Comparison of ENCODE assay signal across 24 cellular contexts in the genomic region with DNA sequence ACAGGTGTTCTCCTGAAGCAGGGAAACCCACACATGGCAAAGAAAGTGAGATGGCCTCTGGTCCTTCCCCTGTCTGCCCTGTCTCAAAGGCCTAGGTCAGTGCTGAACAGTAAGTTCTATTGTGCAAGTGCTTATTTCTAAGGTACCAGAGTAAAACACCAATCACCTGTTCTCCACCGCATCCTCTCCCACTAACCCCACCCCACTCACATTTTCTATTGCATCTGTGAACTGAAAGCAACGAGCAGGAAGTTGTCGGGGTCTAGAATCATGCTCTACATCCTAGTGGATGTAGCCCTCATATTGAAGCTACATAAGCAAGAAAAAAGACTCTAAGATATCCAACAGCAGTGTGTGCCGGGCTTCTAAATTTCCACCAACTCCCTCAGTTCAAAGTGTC.
DNase-seq lines count a peak whose midpoint lies in the region; ATAC-seq, FAIRE-seq and TF ChIP-seq lines count a peak whose summit lies in the region.
"Had no signal": no experiment of that assay in that cellular context is flagged by ENCODE, and none has a peak within 500 bp of the region (broad histone marks: within the 10 kb centered on the region; RNA-seq: fewer than 3 reads in every experiment).

No MANE protein-coding gene starts in this region.

- WGBS in GM12878 (ENCODE audit: insufficient coverage, insufficient replicate concordance, low lambda C conversion rate, missing lambda C conversion rate): 26% methylated on average over 4 of the region's 4 CpGs

- POLR2A ChIA-PET in GM12878 (lab: Charles Lee): no interaction called here

- H2AFZ ChIP-seq in Loucy (ENCODE audit: low read length): peak overlapping the region; percentile 56; the same call in 1 of the 2 replicates
- H2AFZ ChIP-seq in GM12878 (ENCODE audit: control insufficient read depth, low read depth, low read length): no peak overlapping the region

- no peak for FAIRE-seq in GM12878 (lab: Jason Lieb, UNC)
- FAIRE-seq: G401.6, GM19239, HepG2, K562 had no signal

- TF ChIP-seq POLR2A in GM12878 (IDR thresholded peaks at IDR 0.05; ENCODE audit: low read depth, low read length): no peak

- no peaks in the 10 kb centered on the region for H3K79me2 ChIP-seq in Loucy (ENCODE audit: insufficient read depth, low read length)
- no peaks in the 10 kb centered on the region for H3K79me2 ChIP-seq in GM12878 (ENCODE audit: control insufficient read depth, insufficient read depth, low read length)

- H3K9ac ChIP-seq in Loucy (ENCODE audit: low read depth, low read length, poor library complexity, severe bottlenecking) (no peak overlapping the region), GM12878 (ENCODE audit: control insufficient read depth, insufficient read depth, low read length) (no peak overlapping the region)

- no peak for TF ChIP-seq CTCF in GM06990 (IDR thresholded peaks at IDR 0.05; ENCODE audit: insufficient read depth, low read length, poor library complexity, severe bottlenecking)
- TF ChIP-seq CTCF in Loucy (conservative IDR thresholded peaks at IDR 0.05; ENCODE audit: low read length): no peak
- no peak for TF ChIP-seq CTCF in GM12878 (IDR thresholded peaks at IDR 0.05 in 2 of 3, conservative IDR thresholded peaks at IDR 0.05 in 1 of 3; ENCODE audit: control insufficient read depth in 2 of 3, extremely low read depth in 1 of 3, insufficient read depth in 1 of 3, low read depth in 3 of 3, low read length in 3 of 3)
- no peak for TF ChIP-seq CTCF in mucosa of descending colon (IDR thresholded peaks at IDR 0.05)
- TF ChIP-seq CTCF in left ventricle myocardium inferior (IDR thresholded peaks at IDR 0.05; ENCODE audit: borderline replicate concordance): no peak

- TF ChIP-seq RAD21 in GM12878 (IDR thresholded peaks at IDR 0.05; ENCODE audit: insufficient read depth, low read depth, low read length): no peak

- in situ Hi-C loops in GM12878 (cut with MboI): no loop called here

- H3F3A ChIP-seq in Loucy (ENCODE audit: low read depth): no peaks in the 10 kb centered on the region

- peak; percentile 60 for ATAC-seq in GM12878
- ATAC-seq in mucosa of descending colon: peak; percentile 52
- ATAC-seq: HepG2, K562, Panc1 had no signal

- peaks cover 9% of the 10 kb centered on the region for H3K4me1 ChIP-seq in Loucy (ENCODE audit: insufficient read depth, low read length, poor library complexity, severe bottlenecking)
- no peaks in the 10 kb centered on the region for H3K4me1 ChIP-seq in GM12878 (ENCODE audit: control insufficient read depth, insufficient read depth, low read length)
- peaks cover 11% of the 10 kb centered on the region for H3K4me1 ChIP-seq in mucosa of descending colon (ENCODE audit: low read depth)
- H3K4me1 ChIP-seq in left ventricle myocardium inferior: peaks cover 30% of the 10 kb centered on the region

- no peak overlapping the region for H3K4me3 ChIP-seq in GM06990 (replicated peaks; ENCODE audit: low read depth, low read length)
- no peak overlapping the region for H3K4me3 ChIP-seq in Loucy (ENCODE audit: low read length, poor library complexity, severe bottlenecking)
- no peak overlapping the region for H3K4me3 ChIP-seq in GM12878
- H3K4me3 ChIP-seq in mucosa of descending colon: no peak overlapping the region
- no peak overlapping the region for H3K4me3 ChIP-seq in left ventricle myocardium inferior
- H3K4me3 ChIP-seq: K562 had no signal

- intact Hi-C loops in GM12878 (cut with micrococcal nuclease; ENCODE audit: unreplicated experiment) (no loop called here), mucosa of descending colon (cut with DNase I, micrococcal nuclease) (no loop called here), left ventricle myocardium inferior (cut with micrococcal nuclease) (no loop called here)

- no peaks in the 10 kb centered on the region for H3K36me3 ChIP-seq in GM06990 (ENCODE audit: control insufficient read depth, insufficient read depth, low read length)
- no peaks in the 10 kb centered on the region for H3K36me3 ChIP-seq in Loucy (ENCODE audit: insufficient read depth, low read length)
- no peaks in the 10 kb centered on the region for H3K36me3 ChIP-seq in GM12878 (ENCODE audit: control insufficient read depth in 2 of 2, insufficient read depth in 2 of 2, low read length in 1 of 2)
- no peaks in the 10 kb centered on the region for H3K36me3 ChIP-seq in mucosa of descending colon (ENCODE audit: low read depth)
- no peaks in the 10 kb centered on the region for H3K36me3 ChIP-seq in left ventricle myocardium inferior

- H3K4me2 ChIP-seq in Loucy (ENCODE audit: low read depth, low read length, poor library complexity, severe bottlenecking) (no peak overlapping the region), GM12878 (ENCODE audit: control insufficient read depth, insufficient read depth) (peak overlapping the region; percentile 10; the same call in 1 of the 2 replicates)

- RAD21 ChIA-PET in GM12878 (lab: Charles Lee; ENCODE audit: unreplicated experiment): interaction anchor here (0.5 kb wide), 1 partner anchor 270 kb away, joined by 3 read pairs; no protein-coding TSS in a partner anchor

- H3K9me3 ChIP-seq in Loucy (ENCODE audit: insufficient read depth, low read depth, low read length): no peaks in the 10 kb centered on the region
- H3K9me3 ChIP-seq in GM12878 (replicated peaks; ENCODE audit: control insufficient read depth, insufficient read depth, low read length): no peaks in the 10 kb centered on the region; the same call in 2 of the 3 replicates
- no peaks in the 10 kb centered on the region for H3K9me3 ChIP-seq in mucosa of descending colon
- peaks cover 7% of the 10 kb centered on the region for H3K9me3 ChIP-seq in left ventricle myocardium inferior (replicated peaks)

- TF ChIP-seq EP300 in GM12878 (IDR thresholded peaks at IDR 0.05; ENCODE audit: borderline replicate concordance in 1 of 2, control insufficient read depth in 1 of 2, low read depth in 2 of 2, low read length in 2 of 2): no peak

- H3K27me3 ChIP-seq in GM06990 (replicated peaks; ENCODE audit: control insufficient read depth, insufficient read depth, low read length) (no peaks in the 10 kb centered on the region), Loucy (ENCODE audit: insufficient read depth, low read length, poor library complexity, severe bottlenecking) (no peaks in the 10 kb centered on the region), GM12878 (replicated peaks in 1 of 2; ENCODE audit: control insufficient read depth in 2 of 2, insufficient read depth in 2 of 2, low read length in 1 of 2) (no peaks in the 10 kb centered on the region), left ventricle myocardium inferior (ENCODE audit: low read depth) (no peaks in the 10 kb centered on the region)

- SMC1A ChIA-PET in GM12878 (lab: Charles Lee; ENCODE audit: uncharacterized antibody, unreplicated experiment): no interaction called here

- DNase-seq in GM06990 (ENCODE audit: extremely low read depth, insufficient read length): peak; percentile 16
- DNase-seq in GM12878 (ENCODE audit: low read depth, low spot score): no peak
- no peak for DNase-seq in mucosa of descending colon
- DNase-seq in left ventricle myocardium inferior: no peak
- no peak for DNase-seq in RKO (ENCODE audit: low spot score)
- DNase-seq in hypothalamus (lab: John Stamatoyannopoulos, UW): no peak
- DNase-seq in amniotic stem cell (lab: John Stamatoyannopoulos, UW): no peak
- DNase-seq: 8988T, ACHN, DMS53, H7, Kasumi-1, NCI-H1105 treated with DMSO at 0.1 percent for 48 hours, NCI-H1930, NCI-H2107, NCI-H524, NCI-H748 treated with DMSO at 0.1 percent for 48 hours, SHP77 treated with DMSO at 0.1 percent for 48 hours had no signal

- no peaks in the 10 kb centered on the region for H3K9me2 ChIP-seq in Loucy (replicated peaks; ENCODE audit: low read depth, low read length)

- CTCF ChIA-PET in GM12878 (lab: Yijun Ruan, JAX): interaction anchor here (1.2 kb wide), 1 partner anchor 117 kb away, joined by 3 read pairs; no protein-coding TSS in a partner anchor

- H4K20me1 ChIP-seq in Loucy (ENCODE audit: insufficient read depth, low read length, poor library complexity, severe bottlenecking) (no peaks in the 10 kb centered on the region), GM12878 (ENCODE audit: control insufficient read depth, insufficient read depth) (no peaks in the 10 kb centered on the region)

- no peak overlapping the region for H3K27ac ChIP-seq in GM12878 (ENCODE audit: control insufficient read depth, insufficient read depth)
- H3K27ac ChIP-seq in left ventricle myocardium inferior (replicated peaks): no peak overlapping the region

- BruUV-seq in GM12878 (replicated peaks; lab: Mats Ljungman, UMichigan): no TSS peak

TF ChIP-seq in GM12878, 131 proteins besides CTCF, POLR2A, EP300 and RAD21 (continues in another document):
- TF ChIP-seq, protein P1, sequence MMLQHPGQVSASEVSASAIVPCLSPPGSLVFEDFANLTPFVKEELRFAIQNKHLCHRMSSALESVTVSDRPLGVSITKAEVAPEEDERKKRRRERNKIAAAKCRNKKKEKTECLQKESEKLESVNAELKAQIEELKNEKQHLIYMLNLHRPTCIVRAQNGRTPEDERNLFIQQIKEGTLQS (IDR thresholded peaks at IDR 0.05; ENCODE audit: borderline replicate concordance, extremely low read depth, low read depth, low read length): no peak
- TF ChIP-seq, protein P2, sequence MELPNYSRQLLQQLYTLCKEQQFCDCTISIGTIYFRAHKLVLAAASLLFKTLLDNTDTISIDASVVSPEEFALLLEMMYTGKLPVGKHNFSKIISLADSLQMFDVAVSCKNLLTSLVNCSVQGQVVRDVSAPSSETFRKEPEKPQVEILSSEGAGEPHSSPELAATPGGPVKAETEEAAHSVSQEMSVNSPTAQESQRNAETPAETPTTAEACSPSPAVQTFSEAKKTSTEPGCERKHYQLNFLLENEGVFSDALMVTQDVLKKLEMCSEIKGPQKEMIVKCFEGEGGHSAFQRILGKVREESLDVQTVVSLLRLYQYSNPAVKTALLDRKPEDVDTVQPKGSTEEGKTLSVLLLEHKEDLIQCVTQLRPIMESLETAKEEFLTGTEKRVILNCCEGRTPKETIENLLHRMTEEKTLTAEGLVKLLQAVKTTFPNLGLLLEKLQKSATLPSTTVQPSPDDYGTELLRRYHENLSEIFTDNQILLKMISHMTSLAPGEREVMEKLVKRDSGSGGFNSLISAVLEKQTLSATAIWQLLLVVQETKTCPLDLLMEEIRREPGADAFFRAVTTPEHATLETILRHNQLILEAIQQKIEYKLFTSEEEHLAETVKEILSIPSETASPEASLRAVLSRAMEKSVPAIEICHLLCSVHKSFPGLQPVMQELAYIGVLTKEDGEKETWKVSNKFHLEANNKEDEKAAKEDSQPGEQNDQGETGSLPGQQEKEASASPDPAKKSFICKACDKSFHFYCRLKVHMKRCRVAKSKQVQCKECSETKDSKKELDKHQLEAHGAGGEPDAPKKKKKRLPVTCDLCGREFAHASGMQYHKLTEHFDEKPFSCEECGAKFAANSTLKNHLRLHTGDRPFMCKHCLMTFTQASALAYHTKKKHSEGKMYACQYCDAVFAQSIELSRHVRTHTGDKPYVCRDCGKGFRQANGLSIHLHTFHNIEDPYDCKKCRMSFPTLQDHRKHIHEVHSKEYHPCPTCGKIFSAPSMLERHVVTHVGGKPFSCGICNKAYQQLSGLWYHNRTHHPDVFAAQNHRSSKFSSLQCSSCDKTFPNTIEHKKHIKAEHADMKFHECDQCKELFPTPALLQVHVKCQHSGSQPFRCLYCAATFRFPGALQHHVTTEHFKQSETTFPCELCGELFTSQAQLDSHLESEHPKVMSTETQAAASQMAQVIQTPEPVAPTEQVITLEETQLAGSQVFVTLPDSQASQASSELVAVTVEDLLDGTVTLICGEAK (IDR thresholded peaks at IDR 0.05; ENCODE audit: borderline replicate concordance): no peak
